In the genomic region with DNA sequence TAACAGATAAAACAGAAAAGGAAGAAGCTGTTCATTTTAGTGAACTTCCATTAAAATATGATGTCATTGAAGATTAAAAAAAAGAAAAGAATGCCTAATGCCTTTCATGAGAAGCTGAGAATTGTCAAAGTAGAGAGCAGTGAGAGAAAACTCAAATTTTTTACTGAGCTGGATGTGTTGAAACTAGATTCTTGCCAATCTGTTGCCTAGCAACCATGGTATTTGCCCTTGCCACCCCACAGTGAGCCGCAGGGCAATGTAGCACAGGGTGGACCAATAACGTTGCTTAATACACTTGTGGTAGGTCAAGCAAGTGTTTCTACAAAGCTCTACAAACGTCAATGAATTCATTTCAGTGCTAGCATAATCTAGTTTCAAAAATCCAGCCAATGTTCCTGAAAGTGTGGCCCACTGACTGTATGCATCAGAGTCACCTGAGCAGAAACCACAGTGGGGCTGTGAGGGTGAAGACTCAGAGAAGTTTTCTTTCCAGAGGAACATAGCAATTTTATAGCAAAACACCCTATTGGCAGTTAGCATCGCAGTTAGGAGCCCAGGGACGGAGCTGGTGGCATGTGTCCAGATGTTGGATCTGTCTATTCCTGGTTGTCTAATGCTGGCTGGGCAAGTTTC, we compare ENCODE assay signal across 8 cellular contexts.
DNase-seq lines count a peak whose midpoint lies in the region; ATAC-seq, FAIRE-seq and TF ChIP-seq lines count a peak whose summit lies in the region.

No MANE protein-coding gene starts in this region.

- peak; percentile 63 for ATAC-seq in GM21576 (IDR thresholded peaks at IDR 0.05; ENCODE audit: unreplicated experiment)
- peak; percentile 97 for ATAC-seq in stimulated activated memory B cell treated with anti-CD40 and anti-IgM and Interleukin-4, amounts not matched to agents 10 μg/mL and 1 μg/mL and 100 μg/mL, for 72 hours

- H3K9me3 Mint-ChIP-seq in CD14-positive monocyte (peaks cover 0 to 4% (median 0%) of the 10 kb centered on the region in 7 donors), astrocyte (ENCODE audit: unreplicated experiment) (no peaks in the 10 kb centered on the region)
- no peaks in the 10 kb centered on the region for H3K9me3 Mint-ChIP-seq in stimulated activated memory B cell treated with anti-CD40 and anti-IgM and Interleukin-4, amounts not matched to agents 10 μg/mL and 1 μg/mL and 100 μg/mL, for 72 hours

- H3K4me3 ChIP-seq in astrocyte (ENCODE audit: insufficient read depth, low read depth, low read length), result no peak overlapping the region

- H3K9me3 ChIP-seq in astrocyte (ENCODE audit: insufficient read depth, low read depth, low read length), result no peaks in the 10 kb centered on the region

- H3K27me3 Mint-ChIP-seq in CD14-positive monocyte (ENCODE audit: low read depth in 3 of 3) (peaks cover 0 to 1% (median 0%) of the 10 kb centered on the region in 3 donors), astrocyte (ENCODE audit: low read depth, unreplicated experiment) (no peaks in the 10 kb centered on the region)
- H3K27me3 Mint-ChIP-seq in stimulated activated memory B cell treated with anti-CD40 and anti-IgM and Interleukin-4, amounts not matched to agents 10 μg/mL and 1 μg/mL and 100 μg/mL, for 72 hours, result no peaks in the 10 kb centered on the region

- H3K9ac ChIP-seq in astrocyte (ENCODE audit: low read length), result no peak overlapping the region

- H3K27ac ChIP-seq in astrocyte (ENCODE audit: low read depth, low read length), result no peak overlapping the region

- DNase-seq in CD14-positive monocyte (ENCODE audit: low spot score) (peak; percentile 86), NCI-H1694 (lab: John Stamatoyannopoulos, UW) (peak; percentile 4), astrocyte (ENCODE audit: low read depth) (peak; percentile 82), iris pigment epithelial cell (ENCODE audit: low read depth) (peak; percentile 93), Kasumi-1 (lab: John Stamatoyannopoulos, UW) (no peak), OCI-M2 (lab: John Stamatoyannopoulos, UW; ENCODE audit: unreplicated experiment) (no peak)

- peak overlapping the region; percentile 86 to 96 (median 94) for H3K27ac Mint-ChIP-seq in CD14-positive monocyte
- peak overlapping the region; percentile 38 for H3K27ac Mint-ChIP-seq in astrocyte (ENCODE audit: unreplicated experiment)
- H3K27ac Mint-ChIP-seq in stimulated activated memory B cell treated with anti-CD40 and anti-IgM and Interleukin-4, amounts not matched to agents 10 μg/mL and 1 μg/mL and 100 μg/mL, for 72 hours, result peak overlapping the region; percentile 91

- H3K4me1 Mint-ChIP-seq in CD14-positive monocyte (peaks cover 23% of the 10 kb centered on the region), astrocyte (ENCODE audit: low read depth, unreplicated experiment) (peaks cover 9% of the 10 kb centered on the region)
- H3K4me1 Mint-ChIP-seq in stimulated activated memory B cell treated with anti-CD40 and anti-IgM and Interleukin-4, amounts not matched to agents 10 μg/mL and 1 μg/mL and 100 μg/mL, for 72 hours, result peaks cover 62% of the 10 kb centered on the region

- H3K36me3 Mint-ChIP-seq in CD14-positive monocyte (peaks cover 23 to 35% of the 10 kb centered on the region in 2 donors), astrocyte (ENCODE audit: low read depth, unreplicated experiment) (no peaks in the 10 kb centered on the region)
- peaks cover 53% of the 10 kb centered on the region for H3K36me3 Mint-ChIP-seq in stimulated activated memory B cell treated with anti-CD40 and anti-IgM and Interleukin-4, amounts not matched to agents 10 μg/mL and 1 μg/mL and 100 μg/mL, for 72 hours

- FAIRE-seq in astrocyte (lab: Jason Lieb, UNC), result peak; percentile 17

- no peaks in the 10 kb centered on the region for H3K36me3 ChIP-seq in astrocyte (ENCODE audit: insufficient read depth, low read length)

- H3K79me2 ChIP-seq in astrocyte (ENCODE audit: insufficient read depth, low read length), result no peaks in the 10 kb centered on the region

- no peak overlapping the region for H3K4me3 Mint-ChIP-seq in CD14-positive monocyte
- no peak overlapping the region for H3K4me3 Mint-ChIP-seq in astrocyte (ENCODE audit: unreplicated experiment)
- peak overlapping the region; percentile 34 for H3K4me3 Mint-ChIP-seq in stimulated activated memory B cell treated with anti-CD40 and anti-IgM and Interleukin-4, amounts not matched to agents 10 μg/mL and 1 μg/mL and 100 μg/mL, for 72 hours

- H3K4me2 ChIP-seq in astrocyte (ENCODE audit: low read length), result peak overlapping the region; percentile 35

- H3K4me1 ChIP-seq in astrocyte (ENCODE audit: insufficient read depth, low read length), result peaks cover 8% of the 10 kb centered on the region

- no peak overlapping the region for H2AFZ ChIP-seq in astrocyte (ENCODE audit: low read depth, low read length)

- no peaks in the 10 kb centered on the region for H3K27me3 ChIP-seq in astrocyte (ENCODE audit: insufficient read depth, low read length)

- intact Hi-C loops in CD14-positive monocyte (cut with micrococcal nuclease), result loop anchor here in 1 of 2 donors (5.0 kb wide), 1 partner anchor 42 kb away; no protein-coding TSS in a partner anchor

- H4K20me1 ChIP-seq in astrocyte (ENCODE audit: insufficient read depth, low read length), result no peaks in the 10 kb centered on the region

- no peak for TF ChIP-seq CTCF in CD14-positive monocyte (IDR thresholded peaks at IDR 0.05)
- TF ChIP-seq CTCF in astrocyte (IDR thresholded peaks at IDR 0.05; ENCODE audit: insufficient read depth, low read depth, low read length), result no peak

Comparison
In these comparisons a context has a peak if more than half of its experiments do, and no peak if none do; other contexts are left out.
1. DNase-seq: peak in CD14-positive monocyte (single experiment), NCI-H1694 (single experiment), astrocyte (single experiment) and iris pigment epithelial cell (single experiment); none in Kasumi-1 (0 of 2) and OCI-M2 (single experiment).
2. H3K27ac Mint-ChIP-seq: peak in every context shown above with its lines; median percentile 94 in CD14-positive monocyte; 91 in stimulated activated memory B cell treated with anti-CD40 and anti-IgM and Interleukin-4, amounts not matched to agents 10 μg/mL and 1 μg/mL and 100 μg/mL, for 72 hours; 38 in astrocyte.